2 cellular contexts compared by ENCODE assay signal in genomic region chr2:74005786-74006185, GRCh38.
TF ChIP-seq lines count a peak whose summit lies in the region.

No MANE protein-coding gene starts in this region.

TF ChIP-seq in GM23338, 12 proteins besides CTCF, POLR2A, EP300 and RAD21:
- TF ChIP-seq STAT1 (IDR thresholded peaks at IDR 0.05; ENCODE audit: unreplicated experiment) (no peak), ZNF462 (CRISPR knock-in tag; IDR thresholded peaks at IDR 0.05) (no peak), EZH2 (IDR thresholded peaks at IDR 0.05; ENCODE audit: low read depth, unreplicated experiment) (no peak), NANOG (IDR thresholded peaks at IDR 0.05; ENCODE audit: borderline replicate concordance) (no peak), EZH2phosphoT487 (IDR thresholded peaks at IDR 0.05; ENCODE audit: unreplicated experiment) (no peak), POLR2AphosphoS5 (IDR thresholded peaks at IDR 0.05; ENCODE audit: low read depth) (no peak), CREB1 (CRISPR knock-in tag; IDR thresholded peaks at IDR 0.05; ENCODE audit: low read depth) (no peak), JUNB (IDR thresholded peaks at IDR 0.05; ENCODE audit: unreplicated experiment) (no peak), ZNF331 (CRISPR knock-in tag; IDR thresholded peaks at IDR 0.05; ENCODE audit: low read depth) (no peak), REST (IDR thresholded peaks at IDR 0.05; ENCODE audit: unreplicated experiment) (no peak), ETS1 (IDR thresholded peaks at IDR 0.05) (no peak), ZNF114 (CRISPR knock-in tag; IDR thresholded peaks at IDR 0.05) (no peak)

TF ChIP-seq in H1, 55 proteins besides CTCF, POLR2A, EP300 and RAD21:
- no peak for TF ChIP-seq SIN3A (conservative IDR thresholded peaks at IDR 0.05 in 1 of 2, IDR thresholded peaks at IDR 0.05 in 1 of 2; ENCODE audit: low read depth in 1 of 2, low read length in 2 of 2)
- TF ChIP-seq NRF1 (IDR thresholded peaks at IDR 0.05; ENCODE audit: low read depth, low read length): no peak
- TF ChIP-seq ATF3 (IDR thresholded peaks at IDR 0.05; ENCODE audit: insufficient read depth, low read depth, low read length): no peak
- TF ChIP-seq KDM5A (IDR thresholded peaks at IDR 0.05; ENCODE audit: low read length): no peak
- no peak for TF ChIP-seq MAX (IDR thresholded peaks at IDR 0.05)
- TF ChIP-seq SIX5 (IDR thresholded peaks at IDR 0.05; ENCODE audit: low read depth, low read length): no peak
- no peak for TF ChIP-seq HDAC6 (IDR thresholded peaks at IDR 0.05; ENCODE audit: low read depth, low read length)
- no peak for TF ChIP-seq CHD1 (IDR thresholded peaks at IDR 0.05; ENCODE audit: low read depth, low read length)
- TF ChIP-seq RNF2 (IDR thresholded peaks at IDR 0.05; ENCODE audit: borderline replicate concordance, low read depth, low read length, missing control alignments, poor library complexity, severe bottlenecking): no peak
- no peak for TF ChIP-seq USF2 (IDR thresholded peaks at IDR 0.05; ENCODE audit: low read length)
- TF ChIP-seq HDAC2 (IDR thresholded peaks at IDR 0.05; ENCODE audit: borderline replicate concordance in 1 of 2, low read depth in 2 of 2, low read length in 2 of 2): no peak
- TF ChIP-seq CTBP2 (IDR thresholded peaks at IDR 0.05; ENCODE audit: borderline replicate concordance, insufficient read depth, insufficient read length, low read length): no peak
- no peak for TF ChIP-seq ZNF274 (IDR thresholded peaks at IDR 0.05; ENCODE audit: borderline replicate concordance, extremely low read depth, low read length)
TF ChIP-seq in H1: peak in this region for 0.
